ENCODE assay signal across 1 cellular context in genomic region chr7:140322759-140323158, GRCh38.
TF ChIP-seq lines count a peak whose summit lies in the region.

No MANE protein-coding gene starts in this region.

TF ChIP-seq in H1, 55 proteins besides CTCF, POLR2A, EP300 and RAD21:
- TF ChIP-seq GABPA (IDR thresholded peaks at IDR 0.05; ENCODE audit: borderline replicate concordance, insufficient read depth, low read length) = no peak
- no peak for TF ChIP-seq CTBP2 (IDR thresholded peaks at IDR 0.05; ENCODE audit: borderline replicate concordance, insufficient read depth, insufficient read length, low read length)
- no peak for TF ChIP-seq PHF8 (conservative IDR thresholded peaks at IDR 0.05; ENCODE audit: low read depth, low read length)
- TF ChIP-seq SIN3A (conservative IDR thresholded peaks at IDR 0.05 in 1 of 2, IDR thresholded peaks at IDR 0.05 in 1 of 2; ENCODE audit: low read depth in 1 of 2, low read length in 2 of 2) = no peak
- no peak for TF ChIP-seq SP2 (IDR thresholded peaks at IDR 0.05; ENCODE audit: low read length)
- TF ChIP-seq NRF1 (IDR thresholded peaks at IDR 0.05; ENCODE audit: low read depth, low read length) = no peak
- TF ChIP-seq EZH2 (IDR thresholded peaks at IDR 0.05; ENCODE audit: low read depth, low read length, severe bottlenecking) = no peak
- TF ChIP-seq SAP30 (IDR thresholded peaks at IDR 0.05; ENCODE audit: insufficient read depth, insufficient replicate concordance, low read length) = no peak
- TF ChIP-seq SIRT6 (IDR thresholded peaks at IDR 0.05; ENCODE audit: low read length) = no peak
- no peak for TF ChIP-seq CHD2 (IDR thresholded peaks at IDR 0.05; ENCODE audit: low read length)
- TF ChIP-seq E2F6 (IDR thresholded peaks at IDR 0.05) = no peak
- TF ChIP-seq YY1 (IDR thresholded peaks at IDR 0.05; ENCODE audit: low read depth, low read length) = no peak
- no peak for TF ChIP-seq JUN (IDR thresholded peaks at IDR 0.05; ENCODE audit: low read depth, low read length)
- TF ChIP-seq SRF (IDR thresholded peaks at IDR 0.05; ENCODE audit: low read depth, low read length) = no peak
- no peak for TF ChIP-seq SIX5 (IDR thresholded peaks at IDR 0.05; ENCODE audit: low read depth, low read length)
- TF ChIP-seq TAF7 (optimal IDR thresholded peaks at IDR 0.05; ENCODE audit: borderline replicate concordance, low read depth, low read length) = no peak
- TF ChIP-seq CBX8 (IDR thresholded peaks at IDR 0.05; ENCODE audit: borderline replicate concordance, low read depth, low read length) = no peak
- no peak for TF ChIP-seq CEBPB (IDR thresholded peaks at IDR 0.05; ENCODE audit: low read depth, low read length)
- no peak for TF ChIP-seq SP4 (IDR thresholded peaks at IDR 0.05; ENCODE audit: low read length)
- no peak for TF ChIP-seq BCL11A (IDR thresholded peaks at IDR 0.05; ENCODE audit: low read depth in 2 of 2, low read length in 2 of 2)
TF ChIP-seq in H1: peak in this region for 0.
